30 cellular contexts compared by ENCODE assay signal in genomic region chr1:185309566-185309965, GRCh38. TPM values are rescaled to one million over a fixed set of nuclear protein-coding genes. Genes with fewer than 3 reads are reported as not detected.
DNase-seq lines count a peak whose midpoint lies in the region; ATAC-seq and TF ChIP-seq lines count a peak whose summit lies in the region.
"Had no signal": no experiment of that assay in that cellular context is flagged by ENCODE, and none has a peak within 500 bp of the region (broad histone marks: within the 10 kb centered on the region; RNA-seq: fewer than 3 reads in every experiment).

No MANE protein-coding gene starts in this region.

- peaks cover 49% of the 10 kb centered on the region for H3K4me1 Mint-ChIP-seq in activated naive CD8-positive, alpha-beta T cell treated with anti-CD3 and anti-CD28 coated beads, Interleukin-2, amount 10 ng/mL, durations not matched to agents 7 days and 5 days
- H3K4me1 Mint-ChIP-seq in activated naive CD8-positive, alpha-beta T cell treated with anti-CD3 and anti-CD28 coated beads, Interleukin-2, amount 50 U/mL, for 24 hours: peaks cover 37% of the 10 kb centered on the region
- H3K4me1 Mint-ChIP-seq in HFFc6 (ENCODE audit: low read depth): peaks cover 36% of the 10 kb centered on the region

- H3K4me3 Mint-ChIP-seq in activated naive CD8-positive, alpha-beta T cell treated with anti-CD3 and anti-CD28 coated beads, Interleukin-2, amount 10 ng/mL, durations not matched to agents 7 days and 5 days: peak overlapping the region; percentile 21
- no peak overlapping the region for H3K4me3 Mint-ChIP-seq in activated naive CD8-positive, alpha-beta T cell treated with anti-CD3 and anti-CD28 coated beads, Interleukin-2, amount 50 U/mL, for 24 hours
- no peak overlapping the region for H3K4me3 Mint-ChIP-seq in HFFc6
- H3K4me3 Mint-ChIP-seq: activated B cell treated with CpG ODN at 0.5 μM for 24 hours; activated CD8-positive, alpha-beta memory T cell treated with anti-CD3 and anti-CD28 coated beads, Interleukin-2, amount 10 ng/mL, durations not matched to agents 7 days and 5 days; activated naive CD4-positive, alpha-beta T cell treated with anti-CD3 and anti-CD28 coated beads for 36 hours; neural progenitor cell had no signal

- 14 to 21% (median 15%) methylated on average over 2 of the region's 2 CpGs for WGBS in stomach, 5 donors

- TF ChIP-seq EP300 in stomach (IDR thresholded peaks at IDR 0.05): no peak

- peaks cover 87% of the 10 kb centered on the region for H3K36me3 ChIP-seq in SK-N-MC (ENCODE audit: insufficient read depth, low read length)
- H3K36me3 ChIP-seq in stomach: peaks cover 57 to 66% (median 65%) of the 10 kb centered on the region in 4 donors

- no peak for TF ChIP-seq CTCF in stomach (IDR thresholded peaks at IDR 0.05)
- no peak for TF ChIP-seq CTCF in HFFc6 (IDR thresholded peaks at IDR 0.05)

- DNase-seq in activated naive CD8-positive, alpha-beta T cell treated with anti-CD3 and anti-CD28 coated beads, Interleukin-2, amount 10 ng/mL, durations not matched to agents 7 days and 5 days: no peak
- no peak for DNase-seq in activated naive CD8-positive, alpha-beta T cell treated with anti-CD3 and anti-CD28 coated beads, Interleukin-2, amount 50 U/mL, for 24 hours
- DNase-seq in SK-N-MC (ENCODE audit: low read depth, low spot score): no peak
- peak; percentile 50 for DNase-seq in medulla oblongata (ENCODE audit: extremely low spot score)
- DNase-seq in stomach: peak; percentile 58
- no peak for DNase-seq in MV-4-11 (lab: John Stamatoyannopoulos, UW)
- no peak for DNase-seq in OCI-M2 (lab: John Stamatoyannopoulos, UW; ENCODE audit: unreplicated experiment)
- DNase-seq in HFFc6: no peak
- DNase-seq: activated B cell treated with CpG ODN at 0.5 μM for 24 hours; activated CD8-positive, alpha-beta memory T cell treated with anti-CD3 and anti-CD28 coated beads, Interleukin-2, amount 10 ng/mL, durations not matched to agents 7 days and 5 days; activated naive CD4-positive, alpha-beta T cell treated with anti-CD3 and anti-CD28 coated beads for 36 hours; AML-193; amniotic stem cell; colonic mucosa; foreskin keratinocyte; kidney glomerular epithelial cell; mammary epithelial cell; MG63; NCI-H1436; NCI-H2081 treated with DMSO at 0.1 percent for 48 hours; NCI-H774; PC-3; SHP77 treated with DMSO at 0.1 percent for 48 hours; sigmoid colon; stimulated activated naive CD4-positive, alpha-beta T cell; SW 1271; T1000 had no signal

- H3K9ac ChIP-seq in SK-N-MC (ENCODE audit: insufficient read length): no peak overlapping the region
- H3K9ac ChIP-seq: neural progenitor cell had no signal

- peaks cover 57% of the 10 kb centered on the region for H3K36me3 Mint-ChIP-seq in activated naive CD8-positive, alpha-beta T cell treated with anti-CD3 and anti-CD28 coated beads, Interleukin-2, amount 10 ng/mL, durations not matched to agents 7 days and 5 days
- H3K36me3 Mint-ChIP-seq in activated naive CD8-positive, alpha-beta T cell treated with anti-CD3 and anti-CD28 coated beads, Interleukin-2, amount 50 U/mL, for 24 hours (ENCODE audit: low read depth): peaks cover 69% of the 10 kb centered on the region
- H3K36me3 Mint-ChIP-seq in HFFc6 (ENCODE audit: low read depth): peaks cover 38% of the 10 kb centered on the region

- no peaks in the 10 kb centered on the region for H3K9me3 Mint-ChIP-seq in activated naive CD8-positive, alpha-beta T cell treated with anti-CD3 and anti-CD28 coated beads, Interleukin-2, amount 10 ng/mL, durations not matched to agents 7 days and 5 days
- H3K9me3 Mint-ChIP-seq in activated naive CD8-positive, alpha-beta T cell treated with anti-CD3 and anti-CD28 coated beads, Interleukin-2, amount 50 U/mL, for 24 hours: no peaks in the 10 kb centered on the region
- no peaks in the 10 kb centered on the region for H3K9me3 Mint-ChIP-seq in HFFc6
- H3K9me3 Mint-ChIP-seq: activated B cell treated with CpG ODN at 0.5 μM for 24 hours; activated naive CD4-positive, alpha-beta T cell treated with anti-CD3 and anti-CD28 coated beads for 36 hours; activated T-helper 1 cell treated with anti-CD3 and anti-CD28 coated beads, Interleukin-12 subunit alpha, Interleukin-12 subunit beta, Interleukin-2, Interleukin-4 antibody, amounts not matched to agents 30 ng/mL and 10 ng/mL and 1 ng/mL, durations not matched to agents 14 hours and 24 hours and 36 hours; neural progenitor cell had no signal

- TF ChIP-seq POLR2A in stomach (IDR thresholded peaks at IDR 0.05): no peak

- ATAC-seq in activated naive CD8-positive, alpha-beta T cell treated with anti-CD3 and anti-CD28 coated beads, Interleukin-2, amount 10 ng/mL, durations not matched to agents 7 days and 5 days (ENCODE audit: low read depth): no peak
- no peak for ATAC-seq in activated naive CD8-positive, alpha-beta T cell treated with anti-CD3 and anti-CD28 coated beads, Interleukin-2, amount 50 U/mL, for 24 hours
- ATAC-seq: activated CD8-positive, alpha-beta memory T cell treated with anti-CD3 and anti-CD28 coated beads, Interleukin-2, amount 10 ng/mL, durations not matched to agents 7 days and 5 days; foreskin keratinocyte; PC-3 had no signal

- intact Hi-C loops in stomach (cut with DNase I; ENCODE audit: low total_unique reads): no loop called here

- POLR2A ChIA-PET in activated naive CD8-positive, alpha-beta T cell treated with anti-CD3 and anti-CD28 coated beads, Interleukin-2, amount 10 ng/mL, durations not matched to agents 7 days and 5 days (lab: Charles Lee): interaction anchor here (1.4 kb wide), 1 partner anchor 364 kb away, joined by 3 read pairs; no protein-coding TSS in a partner anchor

- H3K4me3 ChIP-seq in SK-N-MC (no peak overlapping the region), stomach (no peak overlapping the region)
- H3K4me3 ChIP-seq: colonic mucosa, esophagus muscularis mucosa, MG63, neural progenitor cell, sigmoid colon had no signal

- no peaks in the 10 kb centered on the region for H3K27me3 ChIP-seq in stomach
- H3K27me3 ChIP-seq: colonic mucosa, esophagus muscularis mucosa, foreskin keratinocyte, MG63, neural progenitor cell, sigmoid colon had no signal

- no peak overlapping the region for H3K27ac Mint-ChIP-seq in activated naive CD8-positive, alpha-beta T cell treated with anti-CD3 and anti-CD28 coated beads, Interleukin-2, amount 10 ng/mL, durations not matched to agents 7 days and 5 days
- no peak overlapping the region for H3K27ac Mint-ChIP-seq in activated naive CD8-positive, alpha-beta T cell treated with anti-CD3 and anti-CD28 coated beads, Interleukin-2, amount 50 U/mL, for 24 hours
- no peak overlapping the region for H3K27ac Mint-ChIP-seq in HFFc6
- H3K27ac Mint-ChIP-seq: activated B cell treated with CpG ODN at 0.5 μM for 24 hours; activated CD8-positive, alpha-beta memory T cell treated with anti-CD3 and anti-CD28 coated beads, Interleukin-2, amount 10 ng/mL, durations not matched to agents 7 days and 5 days; activated naive CD4-positive, alpha-beta T cell treated with anti-CD3 and anti-CD28 coated beads for 36 hours; activated T-helper 1 cell treated with anti-CD3 and anti-CD28 coated beads, Interleukin-12 subunit alpha, Interleukin-12 subunit beta, Interleukin-2, Interleukin-4 antibody, amounts not matched to agents 30 ng/mL and 10 ng/mL and 1 ng/mL, durations not matched to agents 14 hours and 24 hours and 36 hours; neural progenitor cell had no signal

- peak overlapping the region; percentile 37; the same call in 1 of the 2 replicates for H3K27ac ChIP-seq in SK-N-MC
- peak overlapping the region in 1 of 5 donors; percentile 7 for H3K27ac ChIP-seq in stomach
- H3K27ac ChIP-seq: colonic mucosa, esophagus muscularis mucosa, foreskin keratinocyte, neural progenitor cell, sigmoid colon had no signal

- H3K27me3 Mint-ChIP-seq in activated naive CD8-positive, alpha-beta T cell treated with anti-CD3 and anti-CD28 coated beads, Interleukin-2, amount 10 ng/mL, durations not matched to agents 7 days and 5 days: no peaks in the 10 kb centered on the region
- H3K27me3 Mint-ChIP-seq in activated naive CD8-positive, alpha-beta T cell treated with anti-CD3 and anti-CD28 coated beads, Interleukin-2, amount 50 U/mL, for 24 hours: no peaks in the 10 kb centered on the region
- no peaks in the 10 kb centered on the region for H3K27me3 Mint-ChIP-seq in HFFc6 (ENCODE audit: insufficient read depth)
- H3K27me3 Mint-ChIP-seq: activated B cell treated with CpG ODN at 0.5 μM for 24 hours; activated CD8-positive, alpha-beta memory T cell treated with anti-CD3 and anti-CD28 coated beads, Interleukin-2, amount 10 ng/mL, durations not matched to agents 7 days and 5 days had no signal

- H3K9me3 ChIP-seq in SK-N-MC (ENCODE audit: low read depth, low read length) (no peaks in the 10 kb centered on the region), stomach (no peaks in the 10 kb centered on the region)
- H3K9me3 ChIP-seq: colonic mucosa, esophagus muscularis mucosa, MG63, sigmoid colon had no signal

- peaks cover 12 to 53% (median 39%) of the 10 kb centered on the region in 4 donors for H3K4me1 ChIP-seq in stomach

RNA-seq across cellular contexts. Expression of gene IVNS1ABP, which starts 7.5 kb away (rescaled TPM):
- total RNA-seq in activated naive CD8-positive, alpha-beta T cell treated with anti-CD3 and anti-CD28 coated beads, Interleukin-2, amount 10 ng/mL, durations not matched to agents 7 days and 5 days: 100 to 1,000 TPM; 261 to 265 TPM
- total RNA-seq in stomach: 100 to 1,000 TPM in 2 of 5 donors, 10 to 100 TPM in 3; 19.3 to 297 (median 91.6) TPM
- 10 to 100 TPM; 50.6 to 55.8 (median 52.3) TPM for polyA plus RNA-seq in stomach
- 10 to 100 TPM; 34.1 to 52.4 (median 41.2) TPM for total RNA-seq in HFFc6 (2021; fragmentation: NEBNext Ultra II Directional; extraction: Animal tissue kit (Norgen Biotek cat#: 25700))

Comparison
In these comparisons a context has a peak if more than half of its experiments do, and no peak if none do; other contexts are left out.
1. DNase-seq: peak in medulla oblongata (single experiment) and stomach (single experiment); none in activated naive CD8-positive, alpha-beta T cell treated with anti-CD3 and anti-CD28 coated beads, Interleukin-2, amount 10 ng/mL, durations not matched to agents 7 days and 5 days (single experiment), activated naive CD8-positive, alpha-beta T cell treated with anti-CD3 and anti-CD28 coated beads, Interleukin-2, amount 50 U/mL, for 24 hours (single experiment), SK-N-MC (single experiment), MV-4-11 (single experiment), OCI-M2 (single experiment) and HFFc6 (single experiment).